21 cellular contexts compared by ENCODE assay signal in the genomic region with DNA sequence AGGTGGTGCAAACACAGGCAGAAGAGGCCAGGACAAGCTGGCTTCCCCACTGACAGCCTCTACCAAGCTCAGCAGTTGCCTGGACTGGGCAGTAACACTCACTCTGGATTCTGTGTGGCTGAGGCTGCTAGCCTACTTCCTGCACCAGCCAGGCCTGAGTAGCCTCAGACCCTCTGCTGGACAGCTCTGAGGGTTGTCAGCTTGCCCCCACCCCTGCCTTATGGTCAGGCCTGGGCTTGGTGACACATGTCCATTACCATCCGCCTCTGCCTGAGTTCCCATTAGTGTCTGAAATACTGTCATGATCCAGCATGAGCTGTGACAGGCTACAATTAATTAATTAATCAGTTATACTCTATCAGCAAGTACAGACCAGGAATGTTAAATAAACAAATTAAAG.
"Had no signal": no experiment of that assay in that cellular context is flagged by ENCODE, and none has a peak within 500 bp of the region (broad histone marks: within the 10 kb centered on the region; RNA-seq: fewer than 3 reads in every experiment).

No MANE protein-coding gene starts in this region.

- H3K27me3 ChIP-seq: body of pancreas, cardiac muscle cell, tibial artery had no signal

- H3K9me3 ChIP-seq: body of pancreas, left ventricle myocardium inferior, spleen, tibial artery had no signal

- H3K36me3 ChIP-seq: cardiac muscle cell, left ventricle myocardium inferior, spleen, tibial artery had no signal

- H3K9ac ChIP-seq: parathyroid adenoma had no signal

- H3K27me3 Mint-ChIP-seq: activated CD4-positive, alpha-beta T cell treated with anti-CD3 and anti-CD28 coated beads, Interleukin-2, amount 10 ng/mL, durations not matched to agents 7 days and 5 days; dendritic cell treated with granulocyte-macrophage colony-stimulating factor and Interleukin-4, amounts not matched to agents 40 ng/mL and 50 ng/mL, for 4 days; stimulated activated naive CD8-positive, alpha-beta T cell treated with anti-CD3 and anti-CD28 coated beads, Interleukin-15, amount 100 ng/mL, for 72 hours had no signal

- H3K9me3 Mint-ChIP-seq: activated CD4-positive, alpha-beta T cell treated with anti-CD3 and anti-CD28 coated beads, Interleukin-2, amount 10 ng/mL, durations not matched to agents 7 days and 5 days; dendritic cell treated with granulocyte-macrophage colony-stimulating factor and Interleukin-4, amounts not matched to agents 40 ng/mL and 50 ng/mL, for 4 days; natural killer cell treated with Interleukin-12 subunit alpha and Interleukin-12 subunit beta and Interleukin-15 and Interleukin-18, amount 100 ng/mL, for 72 hours had no signal

- ATAC-seq: body of pancreas; foreskin keratinocyte; stimulated activated naive CD8-positive, alpha-beta T cell treated with anti-CD3 and anti-CD28 coated beads, Interleukin-15, amount 100 ng/mL, for 72 hours had no signal

- H3K27ac ChIP-seq: body of pancreas, cardiac muscle cell, foreskin keratinocyte, left ventricle myocardium inferior, parathyroid adenoma, spleen, tibial artery, VCaP had no signal

- H3K4me3 ChIP-seq: body of pancreas, cardiac muscle cell, left ventricle myocardium inferior, spleen, tibial artery had no signal

- H3K4me1 Mint-ChIP-seq: activated CD4-positive, alpha-beta T cell treated with anti-CD3 and anti-CD28 coated beads, Interleukin-2, amount 10 ng/mL, durations not matched to agents 7 days and 5 days; activated naive CD4-positive, alpha-beta T cell treated with anti-CD3 and anti-CD28 coated beads, Interleukin-2, amount 50 U/mL, for 24 hours; immature natural killer cell; stimulated activated naive CD8-positive, alpha-beta T cell treated with anti-CD3 and anti-CD28 coated beads, Interleukin-15, amount 100 ng/mL, for 72 hours had no signal

- H3K27ac Mint-ChIP-seq: activated CD4-positive, alpha-beta T cell treated with anti-CD3 and anti-CD28 coated beads, Interleukin-2, amount 10 ng/mL, durations not matched to agents 7 days and 5 days; activated naive CD4-positive, alpha-beta T cell treated with anti-CD3 and anti-CD28 coated beads, Interleukin-2, amount 50 U/mL, for 24 hours; dendritic cell treated with granulocyte-macrophage colony-stimulating factor and Interleukin-4, amounts not matched to agents 40 ng/mL and 50 ng/mL, for 4 days; immature natural killer cell; natural killer cell treated with Interleukin-12 subunit alpha and Interleukin-12 subunit beta and Interleukin-15 and Interleukin-18, amount 100 ng/mL, for 72 hours had no signal

- H3K4me1 ChIP-seq: body of pancreas, foreskin keratinocyte, left ventricle myocardium inferior, spleen, tibial artery had no signal

- H3K79me2 ChIP-seq: parathyroid adenoma had no signal

- DNase-seq: activated CD4-positive, alpha-beta T cell treated with anti-CD3 and anti-CD28 coated beads, Interleukin-2, amount 10 ng/mL, durations not matched to agents 7 days and 5 days; activated CD4-positive, CD25-positive, alpha-beta regulatory T cell treated with anti-CD3 and anti-CD28 coated beads, Interleukin-2, amount 50 U/mL, for 72 hours; activated gamma-delta T cell treated with Interleukin-2 at 50 U/mL for 16 hours; activated T-cell treated with anti-CD3 and anti-CD28 coated beads, Interleukin-2, amount 50 U/mL, for 1 hour; anterior cingulate cortex; body of pancreas; effector CD8-positive, alpha-beta T cell; foreskin keratinocyte; immature natural killer cell; kidney glomerular epithelial cell; left ventricle myocardium inferior; spleen; stimulated activated CD4-positive, alpha-beta T cell treated with anti-CD3 and anti-CD28 coated beads, Interleukin-4, amount 100 ng/mL, for 24 hours; stimulated activated naive CD8-positive, alpha-beta T cell treated with anti-CD3 and anti-CD28 coated beads, Interleukin-15, amount 100 ng/mL, for 72 hours; tibial artery had no signal

- H3K36me3 Mint-ChIP-seq: activated naive CD4-positive, alpha-beta T cell treated with anti-CD3 and anti-CD28 coated beads, Interleukin-2, amount 50 U/mL, for 24 hours; immature natural killer cell; natural killer cell treated with Interleukin-12 subunit alpha and Interleukin-12 subunit beta and Interleukin-15 and Interleukin-18, amount 100 ng/mL, for 72 hours had no signal

- H2AFZ ChIP-seq: parathyroid adenoma had no signal

- H3K4me3 Mint-ChIP-seq: activated CD4-positive, alpha-beta T cell treated with anti-CD3 and anti-CD28 coated beads, Interleukin-2, amount 10 ng/mL, durations not matched to agents 7 days and 5 days; activated naive CD4-positive, alpha-beta T cell treated with anti-CD3 and anti-CD28 coated beads, Interleukin-2, amount 50 U/mL, for 24 hours; dendritic cell treated with granulocyte-macrophage colony-stimulating factor and Interleukin-4, amounts not matched to agents 40 ng/mL and 50 ng/mL, for 4 days; immature natural killer cell; natural killer cell treated with Interleukin-12 subunit alpha and Interleukin-12 subunit beta and Interleukin-15 and Interleukin-18, amount 100 ng/mL, for 72 hours; stimulated activated naive CD8-positive, alpha-beta T cell treated with anti-CD3 and anti-CD28 coated beads, Interleukin-15, amount 100 ng/mL, for 72 hours had no signal
